23 cellular contexts compared by ENCODE assay signal in the genomic region with DNA sequence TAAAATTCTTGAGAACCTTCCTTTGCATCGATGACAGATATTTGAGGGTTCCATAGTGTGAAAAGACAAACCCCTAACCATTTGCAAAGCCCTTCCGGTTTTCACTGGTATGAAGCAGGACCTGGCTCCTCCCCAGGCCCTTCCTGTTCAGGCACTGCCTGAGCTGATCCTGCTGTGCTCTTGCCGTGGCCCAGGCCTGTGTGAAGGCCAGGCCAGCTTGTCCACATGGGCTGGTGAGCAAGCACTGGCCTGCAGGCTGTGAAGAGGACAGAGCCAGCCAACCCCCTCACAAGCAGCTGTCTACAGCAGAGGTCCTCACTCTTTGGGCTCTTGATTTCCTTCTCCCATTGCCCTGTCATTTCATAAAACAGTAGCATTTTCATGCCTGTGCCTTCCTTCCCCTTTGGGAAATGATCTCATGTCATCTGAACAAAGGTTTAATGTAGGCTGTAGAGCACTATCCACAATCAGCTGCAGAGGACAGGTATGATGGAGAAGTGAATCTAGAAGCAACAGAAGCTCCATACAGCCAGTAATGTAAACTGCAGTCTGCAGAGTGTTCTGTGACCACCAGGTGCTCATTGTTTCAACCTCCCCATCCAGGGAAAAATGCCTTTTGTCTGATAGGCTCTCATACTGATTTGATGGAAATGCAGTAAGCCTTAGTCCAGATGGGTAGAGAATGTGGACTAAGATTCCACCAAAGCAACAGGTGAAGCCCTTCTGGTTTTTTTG. TPM values are rescaled to one million over a fixed set of nuclear protein-coding genes. Genes with fewer than 3 reads are reported as not detected.
DNase-seq lines count a peak whose midpoint lies in the region; ATAC-seq and TF ChIP-seq lines count a peak whose summit lies in the region.
"Had no signal": no experiment of that assay in that cellular context is flagged by ENCODE, and none has a peak within 500 bp of the region (broad histone marks: within the 10 kb centered on the region; RNA-seq: fewer than 3 reads in every experiment).

No MANE protein-coding gene starts in this region.

- no peak overlapping the region for H3K27ac ChIP-seq in RWPE2 (ENCODE audit: poor library complexity, severe bottlenecking)
- H3K27ac ChIP-seq: 22Rv1, thyroid gland had no signal

- H3K36me3 Mint-ChIP-seq in naive thymus-derived CD8-positive, alpha-beta T cell, result peaks cover 5 to 56% (median 8%) of the 10 kb centered on the region in 3 donors

- POLR2A ChIA-PET in naive thymus-derived CD8-positive, alpha-beta T cell (lab: Charles Lee), result no interaction called here

- H3K9me3 ChIP-seq in RWPE2 (ENCODE audit: severe bottlenecking), result no peaks in the 10 kb centered on the region
- H3K9me3 ChIP-seq: BE2C, thyroid gland had no signal

- ATAC-seq in RWPE2 (ENCODE audit: low read depth), result peak; percentile 42
- peak; percentile 40 for ATAC-seq in esophagus mucosa
- ATAC-seq in naive thymus-derived CD8-positive, alpha-beta T cell, result no peak
- no peak for ATAC-seq in GM19035 (IDR thresholded peaks at IDR 0.05; ENCODE audit: unreplicated experiment)
- ATAC-seq: natural killer cell treated with Interleukin-12 subunit alpha and Interleukin-12 subunit beta and Interleukin-15 and Interleukin-18, amount 100 ng/mL, for 72 hours had no signal

- DNase-seq in DMS 273 (lab: John Stamatoyannopoulos, UW; ENCODE audit: unreplicated experiment) (peak; percentile 18), DMS 273 treated with DMSO at 0.1 percent for 48 hours (lab: John Stamatoyannopoulos, UW) (no peak), RWPE2 (ENCODE audit: low spot score) (no peak), medulla oblongata (ENCODE audit: extremely low spot score) (no peak), epidermal melanocyte (ENCODE audit: insufficient read length, low spot score) (no peak)
- no peak for DNase-seq in naive thymus-derived CD8-positive, alpha-beta T cell
- DNase-seq: activated CD4-positive, alpha-beta T cell treated with anti-CD3 and anti-CD28 coated beads, Interleukin-2, amount 50 U/mL, for 1 hour; BE2C; Calu3; GF-D8; head of caudate nucleus; NCI-H1436; stimulated activated CD4-positive, alpha-beta T cell treated with anti-CD3 and anti-CD28 coated beads, Interleukin-12 subunit alpha, Interleukin-12 subunit beta, amount 100 ng/mL, for 4 hours; T-helper 1 cell; thyroid gland had no signal

- no peaks in the 10 kb centered on the region for H3K9me3 Mint-ChIP-seq in naive thymus-derived CD8-positive, alpha-beta T cell
- H3K9me3 Mint-ChIP-seq: activated naive CD4-positive, alpha-beta T cell treated with anti-CD3 and anti-CD28 coated beads, Interleukin-2, amount 50 U/mL, for 24 hours; brain; memory B cell; natural killer cell treated with Interleukin-12 subunit alpha and Interleukin-12 subunit beta and Interleukin-15 and Interleukin-18, amount 100 ng/mL, for 72 hours had no signal

- H3K4me1 ChIP-seq in RWPE2 (ENCODE audit: insufficient read depth, poor library complexity, severe bottlenecking), result no peaks in the 10 kb centered on the region
- H3K4me1 ChIP-seq: BE2C, thyroid gland had no signal

- peaks cover 0 to 1% (median 0%) of the 10 kb centered on the region in 5 donors for H3K27me3 Mint-ChIP-seq in naive thymus-derived CD8-positive, alpha-beta T cell
- H3K27me3 Mint-ChIP-seq: activated naive CD4-positive, alpha-beta T cell treated with anti-CD3 and anti-CD28 coated beads, Interleukin-2, amount 50 U/mL, for 24 hours had no signal

- TF ChIP-seq CTCF in RWPE2 (IDR thresholded peaks at IDR 0.05; ENCODE audit: poor library complexity, severe bottlenecking), result no peak

- H3K4me1 Mint-ChIP-seq in naive thymus-derived CD8-positive, alpha-beta T cell, result peaks cover 0 to 4% (median 2%) of the 10 kb centered on the region in 4 donors
- H3K4me1 Mint-ChIP-seq: activated naive CD4-positive, alpha-beta T cell treated with anti-CD3 and anti-CD28 coated beads, Interleukin-2, amount 50 U/mL, for 24 hours; brain had no signal

- H3K27ac Mint-ChIP-seq in naive thymus-derived CD8-positive, alpha-beta T cell, result peak overlapping the region in 7 of 10 donors; percentile 4 to 83 (median 20)
- H3K27ac Mint-ChIP-seq: memory B cell; natural killer cell treated with Interleukin-12 subunit alpha and Interleukin-12 subunit beta and Interleukin-15 and Interleukin-18, amount 100 ng/mL, for 72 hours; progenitor cell of endocrine pancreas had no signal

- H3K4me3 Mint-ChIP-seq in naive thymus-derived CD8-positive, alpha-beta T cell, result no peak overlapping the region
- H3K4me3 Mint-ChIP-seq: activated naive CD4-positive, alpha-beta T cell treated with anti-CD3 and anti-CD28 coated beads, Interleukin-2, amount 50 U/mL, for 24 hours; brain; memory B cell; natural killer cell treated with Interleukin-12 subunit alpha and Interleukin-12 subunit beta and Interleukin-15 and Interleukin-18, amount 100 ng/mL, for 72 hours had no signal

- H3K36me3 ChIP-seq in RWPE2 (ENCODE audit: low read depth), result peaks cover 42% of the 10 kb centered on the region

- no peak overlapping the region for H3K4me3 ChIP-seq in RWPE2 (ENCODE audit: severe bottlenecking)
- H3K4me3 ChIP-seq: thyroid gland had no signal

- H3K27me3 ChIP-seq in RWPE2 (ENCODE audit: insufficient read depth, poor library complexity, severe bottlenecking), result no peaks in the 10 kb centered on the region
- H3K27me3 ChIP-seq: BE2C, thyroid gland had no signal

RNA-seq across cellular contexts. Expression of a gene that starts 19.8 kb away (rescaled TPM):
- 31.4 TPM for total RNA-seq in esophagus mucosa
- total RNA-seq in naive thymus-derived CD8-positive, alpha-beta T cell, result 10 to 100 TPM; 55.7 to 58.6 TPM
- 10 to 100 TPM; 21.5 to 33.6 (median 24.1) TPM for polyA plus RNA-seq in naive thymus-derived CD8-positive, alpha-beta T cell

RNA-seq across cellular contexts. Expression of a gene that starts 20.2 kb away (rescaled TPM):
- 33.8 TPM for total RNA-seq in esophagus mucosa
- 10 to 100 TPM; 19.0 to 21.2 TPM for total RNA-seq in naive thymus-derived CD8-positive, alpha-beta T cell
- 10 to 100 TPM; 20.9 to 25.1 (median 22.2) TPM for polyA plus RNA-seq in naive thymus-derived CD8-positive, alpha-beta T cell

Comparison
In these comparisons a context has a peak if more than half of its experiments do, and no peak if none do; other contexts are left out.
1. ATAC-seq: peak in RWPE2 (single experiment) and esophagus mucosa (single experiment); none in naive thymus-derived CD8-positive, alpha-beta T cell (0 of 2) and GM19035 (single experiment).